In genomic region chr6:111625099-111625416, GRCh38 we compare ENCODE assay signal across 18 cellular contexts. TPM values are rescaled to one million over a fixed set of nuclear protein-coding genes. Genes with fewer than 3 reads are reported as not detected.
A peak's percentile ranks its signal among the peaks of the same experiment; 100 is the strongest.
DNase-seq lines count a peak whose midpoint lies in the region; ATAC-seq and TF ChIP-seq lines count a peak whose summit lies in the region.
"Had no signal": no experiment of that assay in that cellular context is flagged by ENCODE, and none has a peak within 500 bp of the region (broad histone marks: within the 10 kb centered on the region; RNA-seq: fewer than 3 reads in every experiment).

No MANE protein-coding gene starts in this region.

- no peaks in the 10 kb centered on the region for H3K9me3 ChIP-seq in gastrocnemius medialis
- H3K9me3 ChIP-seq in A673 (ENCODE audit: low read depth, low read length, poor library complexity, severe bottlenecking) = no peaks in the 10 kb centered on the region
- H3K9me3 ChIP-seq: psoas muscle had no signal

- H3K4me3 ChIP-seq in coronary artery (no peak overlapping the region), gastrocnemius medialis (no peak overlapping the region), brain microvascular endothelial cell (ENCODE audit: low read depth, low read length) (no peak overlapping the region), A673 (ENCODE audit: low read depth, low read length, poor library complexity, severe bottlenecking) (no peak overlapping the region)

- no peaks in the 10 kb centered on the region for H3K27me3 Mint-ChIP-seq in activated CD8-positive, alpha-beta memory T cell treated with anti-CD3 and anti-CD28 coated beads, Interleukin-2, amount 10 ng/mL, durations not matched to agents 7 days and 5 days
- H3K27me3 Mint-ChIP-seq: activated naive CD4-positive, alpha-beta T cell treated with anti-CD3 and anti-CD28 coated beads, Interleukin-2, amount 50 U/mL, for 24 hours had no signal

- peak; percentile 45 for DNase-seq in activated CD8-positive, alpha-beta memory T cell treated with anti-CD3 and anti-CD28 coated beads, Interleukin-2, amount 50 U/mL, for 48 hours
- no peak for DNase-seq in activated CD8-positive, alpha-beta memory T cell treated with anti-CD3 and anti-CD28 coated beads, Interleukin-2, amount 10 ng/mL, durations not matched to agents 7 days and 5 days
- DNase-seq in coronary artery (ENCODE audit: low spot score) (no peak), gastrocnemius medialis (no peak), brain microvascular endothelial cell (no peak), A673 (ENCODE audit: low spot score) (no peak)
- DNase-seq in activated effector memory CD4-positive, alpha-beta T cell treated with Interleukin-2 at 50 U/mL for 16 hours = no peak
- DNase-seq: activated CD4-positive, CD25-positive, alpha-beta regulatory T cell; CD4-positive, alpha-beta memory T cell; effector memory CD4-positive, alpha-beta T cell; NCI-H446 treated with DMSO at 0.1 percent for 48 hours; T1000 had no signal

- in situ Hi-C loops in gastrocnemius medialis (cut with MboI; ENCODE audit: low sequenced_read_pairs in 4 of 4) = loop anchor here (25.0 kb wide), 2 partner anchors 263 to 363 kb away; a partner anchor contains a TSS
- in situ Hi-C loops in brain microvascular endothelial cell (cut with HindIII; ENCODE audit: low pct_ligation_motif_present, low sequenced_read_pairs) = no loop called here

- H3K4me1 Mint-ChIP-seq in activated CD8-positive, alpha-beta memory T cell treated with anti-CD3 and anti-CD28 coated beads, Interleukin-2, amount 10 ng/mL, durations not matched to agents 7 days and 5 days = no peaks in the 10 kb centered on the region
- H3K4me1 Mint-ChIP-seq: activated naive CD4-positive, alpha-beta T cell treated with anti-CD3 and anti-CD28 coated beads, Interleukin-2, amount 50 U/mL, for 24 hours; CD4-positive, alpha-beta memory T cell had no signal

- H3K27ac ChIP-seq in coronary artery (peak overlapping the region; percentile 71 to 80), gastrocnemius medialis (peak overlapping the region in 3 of 4 donors; percentile 35 to 70 (median 70)), brain microvascular endothelial cell (no peak overlapping the region), A673 (ENCODE audit: low read depth, low read length, poor library complexity, severe bottlenecking) (no peak overlapping the region)

- H3K4me1 ChIP-seq in gastrocnemius medialis (peaks cover 19 to 38% of the 10 kb centered on the region in 2 donors), A673 (ENCODE audit: insufficient read depth, low read length, poor library complexity, severe bottlenecking) (peaks cover 11% of the 10 kb centered on the region)

- CTCF ChIA-PET in activated CD8-positive, alpha-beta memory T cell treated with anti-CD3 and anti-CD28 coated beads, Interleukin-2, amount 10 ng/mL, durations not matched to agents 7 days and 5 days (lab: Charles Lee) = no interaction called here
- CTCF ChIA-PET in A673 (lab: Charles Lee) = interaction anchor here (1.4 kb wide), 1 partner anchor 146 kb away, joined by 4 read pairs; no protein-coding TSS in a partner anchor

- intact Hi-C loops in gastrocnemius medialis (cut with DNase I; ENCODE audit: low total_unique reads) = loop anchor here (5.0 kb wide), 1 partner anchor 143 kb away; the partner anchor contains the start of gene REV3L
- intact Hi-C loops in A673 (cut with micrococcal nuclease; ENCODE audit: unreplicated experiment) = no loop called here

- peaks cover 3% of the 10 kb centered on the region for H3K36me3 Mint-ChIP-seq in activated CD8-positive, alpha-beta memory T cell treated with anti-CD3 and anti-CD28 coated beads, Interleukin-2, amount 10 ng/mL, durations not matched to agents 7 days and 5 days

- no TSS peak for BruUV-seq in A673 (replicated peaks; lab: Mats Ljungman, UMichigan)

- H3K27ac Mint-ChIP-seq in activated CD8-positive, alpha-beta memory T cell treated with anti-CD3 and anti-CD28 coated beads, Interleukin-2, amount 10 ng/mL, durations not matched to agents 7 days and 5 days = no peak overlapping the region
- H3K27ac Mint-ChIP-seq: activated CD8-positive, alpha-beta T cell treated with anti-CD3 and anti-CD28 coated beads for 36 hours; activated naive CD4-positive, alpha-beta T cell treated with anti-CD3 and anti-CD28 coated beads, Interleukin-2, amount 50 U/mL, for 24 hours; activated T-cell treated with anti-CD3 and anti-CD28 coated beads, Interleukin-2, amount 50 U/mL, for 72 hours had no signal

- POLR2A ChIA-PET in A673 (lab: Charles Lee; ENCODE audit: low non-redundant PET) = no interaction called here

- TF ChIP-seq CTCF in coronary artery (IDR thresholded peaks at IDR 0.05) = no peak
- no peak for TF ChIP-seq CTCF in gastrocnemius medialis (IDR thresholded peaks at IDR 0.05 in 4 of 5, conservative IDR thresholded peaks at IDR 0.05 in 1 of 5)
- no peak for TF ChIP-seq CTCF in brain microvascular endothelial cell (IDR thresholded peaks at IDR 0.05; ENCODE audit: low read depth, low read length, missing control alignments)
- TF ChIP-seq CTCF in A673 (conservative IDR thresholded peaks at IDR 0.05; ENCODE audit: low read depth, low read length) = no peak

- H3K36me3 ChIP-seq in gastrocnemius medialis = no peaks in the 10 kb centered on the region
- H3K36me3 ChIP-seq in brain microvascular endothelial cell (replicated peaks) = no peaks in the 10 kb centered on the region
- H3K36me3 ChIP-seq in A673 (ENCODE audit: insufficient read depth, low read length, poor library complexity, severe bottlenecking) = no peaks in the 10 kb centered on the region
- H3K36me3 ChIP-seq: heart left ventricle had no signal

- H3K27me3 ChIP-seq in gastrocnemius medialis (no peaks in the 10 kb centered on the region), brain microvascular endothelial cell (replicated peaks) (no peaks in the 10 kb centered on the region), A673 (replicated peaks; ENCODE audit: insufficient read depth, low read depth, low read length, poor library complexity) (no peaks in the 10 kb centered on the region)
- H3K27me3 ChIP-seq: heart left ventricle had no signal

- no peak overlapping the region for H3K4me3 Mint-ChIP-seq in activated CD8-positive, alpha-beta memory T cell treated with anti-CD3 and anti-CD28 coated beads, Interleukin-2, amount 10 ng/mL, durations not matched to agents 7 days and 5 days
- H3K4me3 Mint-ChIP-seq: activated CD8-positive, alpha-beta T cell treated with anti-CD3 and anti-CD28 coated beads for 36 hours; activated naive CD4-positive, alpha-beta T cell treated with anti-CD3 and anti-CD28 coated beads, Interleukin-2, amount 50 U/mL, for 24 hours; activated T-cell treated with anti-CD3 and anti-CD28 coated beads, Interleukin-2, amount 50 U/mL, for 72 hours; CD4-positive, alpha-beta memory T cell; neural crest cell had no signal

- TF ChIP-seq POLR2A in gastrocnemius medialis (IDR thresholded peaks at IDR 0.05) = no peak

- peaks cover 2% of the 10 kb centered on the region for H3K9me3 Mint-ChIP-seq in activated CD8-positive, alpha-beta memory T cell treated with anti-CD3 and anti-CD28 coated beads, Interleukin-2, amount 10 ng/mL, durations not matched to agents 7 days and 5 days (ENCODE audit: low read depth)
- H3K9me3 Mint-ChIP-seq: activated naive CD4-positive, alpha-beta T cell treated with anti-CD3 and anti-CD28 coated beads, Interleukin-2, amount 50 U/mL, for 24 hours; neural crest cell had no signal

- no peak for ATAC-seq in activated CD8-positive, alpha-beta memory T cell treated with anti-CD3 and anti-CD28 coated beads, Interleukin-2, amount 10 ng/mL, durations not matched to agents 7 days and 5 days
- no peak for ATAC-seq in gastrocnemius medialis

RNA-seq across cellular contexts. Expression of gene TRAF3IP2, which starts 19.4 kb away (rescaled TPM):
- total RNA-seq in activated CD8-positive, alpha-beta memory T cell treated with anti-CD3 and anti-CD28 coated beads, Interleukin-2, amount 10 ng/mL, durations not matched to agents 7 days and 5 days = 10 to 100 TPM; 14.8 to 15.5 TPM
- 10 to 100 TPM; 11.0 to 31.1 (median 17.3) TPM for total RNA-seq in gastrocnemius medialis
- 7.8 and 9.8 TPM in 2 replicates for total RNA-seq in A673 (2021)

Comparison
In these comparisons a context has a peak if more than half of its experiments do, and no peak if none do; other contexts are left out.
1. H3K27ac ChIP-seq: peak in coronary artery (2 of 2) and gastrocnemius medialis (3 of 4); none in brain microvascular endothelial cell (single experiment) and A673 (single experiment).